23 cellular contexts compared by ENCODE assay signal in the genomic region with DNA sequence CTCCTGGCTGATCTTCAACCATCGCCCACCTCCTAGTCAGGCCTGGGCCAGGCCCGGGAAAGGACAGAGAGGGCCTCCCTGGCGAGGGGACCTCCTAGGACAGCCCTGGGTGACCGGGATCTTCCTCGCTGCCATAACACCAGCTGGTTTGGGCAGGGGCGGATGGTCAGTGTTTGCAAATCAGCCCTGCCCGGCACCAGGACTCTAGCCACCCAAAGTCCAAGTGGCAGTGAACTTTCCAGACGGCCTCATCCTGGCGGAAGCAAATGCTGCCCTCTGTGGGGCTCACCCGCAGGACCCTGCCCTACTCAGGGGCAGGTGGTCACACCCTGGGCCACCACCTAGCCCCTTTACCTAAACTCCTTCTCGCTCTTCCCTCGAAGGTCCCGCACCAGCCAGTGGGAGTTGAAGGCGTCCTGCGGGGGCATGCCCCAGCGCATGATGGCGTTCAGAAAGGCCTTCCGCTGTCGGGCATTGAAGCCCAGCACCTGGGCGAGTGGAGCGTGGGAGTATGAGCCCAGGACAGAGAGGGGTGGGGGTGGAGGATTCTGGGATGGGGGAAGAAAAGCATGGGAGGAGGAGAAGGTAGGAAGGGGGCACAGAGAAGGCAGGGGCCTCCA. TPM values are rescaled to one million over a fixed set of nuclear protein-coding genes. Genes with fewer than 3 reads are reported as not detected.
DNase-seq lines count a peak whose midpoint lies in the region; ATAC-seq, FAIRE-seq and TF ChIP-seq lines count a peak whose summit lies in the region.
"Had no signal": no experiment of that assay in that cellular context is flagged by ENCODE, and none has a peak within 500 bp of the region (broad histone marks: within the 10 kb centered on the region; RNA-seq: fewer than 3 reads in every experiment).

No MANE protein-coding gene starts in this region.

- H3K4me3 ChIP-seq in RWPE2 (ENCODE audit: severe bottlenecking) (no peak overlapping the region), HepG2 (replicated peaks in 1 of 3; ENCODE audit: insufficient read depth in 1 of 3, low read depth in 2 of 3, low read length in 3 of 3) (no peak overlapping the region), spleen (no peak overlapping the region), adrenal gland (no peak overlapping the region)
- H3K4me3 ChIP-seq: SJCRH30 had no signal

- peaks cover 24% of the 10 kb centered on the region for H3K4me1 Mint-ChIP-seq in CD14-positive monocyte

- H3K27me3 Mint-ChIP-seq in CD14-positive monocyte (ENCODE audit: low read depth in 3 of 3): peaks cover 4 to 14% (median 12%) of the 10 kb centered on the region in 3 donors

- no peak overlapping the region for H3K27ac ChIP-seq in RWPE2 (ENCODE audit: poor library complexity, severe bottlenecking)
- H3K27ac ChIP-seq in HepG2 (ENCODE audit: extremely low read length, insufficient read depth, low read length): no peak overlapping the region
- H3K27ac ChIP-seq in spleen: no peak overlapping the region
- no peak overlapping the region for H3K27ac ChIP-seq in adrenal gland
- H3K27ac ChIP-seq: RWPE1, SJCRH30 had no signal

- TF ChIP-seq POLR2A in HepG2 (IDR thresholded peaks at IDR 0.05; ENCODE audit: insufficient read depth in 1 of 2, low read depth in 2 of 2, low read length in 2 of 2) (no peak), spleen (IDR thresholded peaks at IDR 0.05) (no peak), adrenal gland (IDR thresholded peaks at IDR 0.05) (no peak)

- no peaks in the 10 kb centered on the region for H3K79me2 ChIP-seq in HepG2 (ENCODE audit: insufficient read depth, low read length)

- no peak for ATAC-seq in RWPE2 (ENCODE audit: low read depth)
- peak; percentile 30 for ATAC-seq in HepG2

- H3K36me3 Mint-ChIP-seq in CD14-positive monocyte: no peaks in the 10 kb centered on the region
- H3K36me3 Mint-ChIP-seq: CD8-positive, alpha-beta memory T cell had no signal

- CTCF ChIA-PET in HepG2 (lab: Yijun Ruan, JAX; ENCODE audit: low intra/inter-chr PET ratio, low total read pairs): no interaction called here

- H3K36me3 ChIP-seq in RWPE2 (ENCODE audit: low read depth): no peaks in the 10 kb centered on the region
- no peaks in the 10 kb centered on the region for H3K36me3 ChIP-seq in HepG2 (replicated peaks in 1 of 2; ENCODE audit: control insufficient read depth in 1 of 2, insufficient read depth in 2 of 2, low read length in 2 of 2)
- no peaks in the 10 kb centered on the region for H3K36me3 ChIP-seq in spleen
- no peaks in the 10 kb centered on the region for H3K36me3 ChIP-seq in adrenal gland (replicated peaks in 1 of 2)
- H3K36me3 ChIP-seq: SJCRH30 had no signal

- H3K9me3 Mint-ChIP-seq in CD14-positive monocyte: peaks cover 0 to 5% (median 0%) of the 10 kb centered on the region in 7 donors
- H3K9me3 Mint-ChIP-seq: CD8-positive, alpha-beta memory T cell; HFFc6 had no signal

- TF ChIP-seq EP300 in HepG2 (IDR thresholded peaks at IDR 0.05; ENCODE audit: low read depth in 2 of 2, low read length in 2 of 2): no peak
- TF ChIP-seq EP300 in HepG2 (CRISPR knock-in tag; IDR thresholded peaks at IDR 0.05; ENCODE audit: borderline replicate concordance): no peak

- H3K27me3 ChIP-seq in RWPE2 (ENCODE audit: insufficient read depth, poor library complexity, severe bottlenecking): no peaks in the 10 kb centered on the region
- peaks cover 3 to 27% of the 10 kb centered on the region in 2 experiments; a peak in 3 of 5 replicates for H3K27me3 ChIP-seq in HepG2 (ENCODE audit: control insufficient read depth in 1 of 2, insufficient read depth in 2 of 2, low read length in 2 of 2)
- H3K27me3 ChIP-seq in spleen (replicated peaks in 1 of 7): peaks cover 0 to 59% (median 6%) of the 10 kb centered on the region in 7 donors
- no peaks in the 10 kb centered on the region for H3K27me3 ChIP-seq in adrenal gland

- FAIRE-seq in HepG2 (lab: Jason Lieb, UNC) (no peak), urothelium cell line (lab: Jason Lieb, UNC) (no peak)
- FAIRE-seq: GM12891 had no signal

- no peaks in the 10 kb centered on the region for H3K9me3 ChIP-seq in RWPE2 (ENCODE audit: severe bottlenecking)
- H3K9me3 ChIP-seq in HepG2 (ENCODE audit: low read length): no peaks in the 10 kb centered on the region
- no peaks in the 10 kb centered on the region for H3K9me3 ChIP-seq in spleen
- H3K9me3 ChIP-seq in adrenal gland (replicated peaks in 1 of 3): no peaks in the 10 kb centered on the region
- H3K9me3 ChIP-seq: SJCRH30 had no signal

- H3K4me1 ChIP-seq in RWPE2 (ENCODE audit: insufficient read depth, poor library complexity, severe bottlenecking): peaks cover 3% of the 10 kb centered on the region
- peaks cover 23% of the 10 kb centered on the region for H3K4me1 ChIP-seq in HepG2 (ENCODE audit: insufficient read depth, low read length)
- H3K4me1 ChIP-seq in spleen: peaks cover 0 to 11% (median 6%) of the 10 kb centered on the region in 6 donors
- peaks cover 0 to 4% of the 10 kb centered on the region in 2 donors for H3K4me1 ChIP-seq in adrenal gland (replicated peaks in 1 of 2)
- H3K4me1 ChIP-seq: SJCRH30 had no signal

- POLR2A ChIA-PET in HepG2 (lab: Yijun Ruan, JAX): no interaction called here

- no peak overlapping the region for H3K9ac ChIP-seq in HepG2 (ENCODE audit: insufficient read depth, low read depth, low read length)

- intact Hi-C loops in CD14-positive monocyte (cut with micrococcal nuclease): loop anchor here in 1 of 2 donors (5.0 kb wide), 1 partner anchor 122 kb away; no protein-coding TSS in a partner anchor
- intact Hi-C loops in HepG2 (cut with micrococcal nuclease; ENCODE audit: unreplicated experiment): no loop called here
- intact Hi-C loops in spleen (cut with DNase I; ENCODE audit: low total_unique reads): no loop called here
- intact Hi-C loops in adrenal gland (cut with DNase I): no loop called here

- H2AFZ ChIP-seq in HepG2 (ENCODE audit: low read length): no peak overlapping the region

- TF ChIP-seq CTCF in CD14-positive monocyte (IDR thresholded peaks at IDR 0.05) (no peak), RWPE2 (IDR thresholded peaks at IDR 0.05; ENCODE audit: poor library complexity, severe bottlenecking) (no peak), HepG2 (CRISPR knock-in tag; IDR thresholded peaks at IDR 0.05) (no peak; the same call in 1 of the 2 replicates), spleen (IDR thresholded peaks at IDR 0.05 in 8 of 11, conservative IDR thresholded peaks at IDR 0.05 in 3 of 11) (no peak), adrenal gland (IDR thresholded peaks at IDR 0.05) (no peak)

- no peak for TF ChIP-seq RAD21 in HepG2 (CRISPR knock-in tag; IDR thresholded peaks at IDR 0.05)

- BruUV-seq in HepG2 (replicated peaks; lab: Mats Ljungman, UMichigan): no TSS peak

- 55% methylated on average over 11 of the region's 21 CpGs for WGBS in HepG2 (ENCODE audit: low lambda C conversion rate)
- 85 to 93% (median 89%) methylated on average over 14 to 21 of the region's 21 CpGs for WGBS in spleen, 5 donors
- WGBS in adrenal gland, 4 donors: 81 to 90% (median 87%) methylated on average over 14 to 21 of the region's 21 CpGs

- in situ Hi-C loops in HepG2 (cut with HindIII; ENCODE audit: extremely low pct_ligation_motif_present, low pct_unique_long_range_greater_than_20kb): no loop called here

- DNase-seq in CD14-positive monocyte (ENCODE audit: low spot score) (peak; percentile 38), RWPE2 (ENCODE audit: low spot score) (peak; percentile 58), HepG2 (ENCODE audit: low spot score) (no peak), spleen (peak; percentile 62), urothelium cell line (ENCODE audit: low spot score) (no peak), adrenal gland (no peak), SIG-M5 treated with dmso at 0.1 percent for 504 hours (lab: John Stamatoyannopoulos, UW; ENCODE audit: unreplicated experiment) (no peak)
- DNase-seq: C1 segment of cervical spinal cord; Calu3; DMS153; HFFc6; Kasumi-1; NCI-H1694; NCI-H2081; NCI-H2171; NCI-H345; NCI-H524; NCI-H774; NK-92 treated with Interleukin-12 subunit alpha and Interleukin-12 subunit beta, amount 100 ng/mL, for 24 hours; SJCRH30 had no signal

- peak overlapping the region; percentile 32; the same call in 1 of the 2 replicates for H3K4me2 ChIP-seq in HepG2 (ENCODE audit: low read depth, low read length)

- no peak overlapping the region for H3K4me3 Mint-ChIP-seq in CD14-positive monocyte
- H3K4me3 Mint-ChIP-seq: HFFc6 had no signal

- H3K27ac Mint-ChIP-seq in CD14-positive monocyte: no peak overlapping the region
- H3K27ac Mint-ChIP-seq: CD8-positive, alpha-beta memory T cell; HFFc6 had no signal

- no peaks in the 10 kb centered on the region for H4K20me1 ChIP-seq in HepG2 (ENCODE audit: insufficient read depth, low read length)

RNA-seq across cellular contexts. Expression of gene CHD5, which starts 55.3 kb away (rescaled TPM):
- not detected for polyA plus RNA-seq in CD14-positive monocyte
- 0.02 TPM in 1 of 2 replicates, not detected in the other for total RNA-seq in HepG2 (2016; rRNA removed; fragmentation: Illumina TruSeq; extraction: Trizol)
- not detected in 2 replicates for total RNA-seq in HepG2 (2016; cell fraction: cytosol; rRNA removed; fragmentation: Illumina TruSeq; extraction: Trizol; ENCODE audit: low read depth)
- total RNA-seq in HepG2 (2016; cell fraction: insoluble cytoplasmic fraction; rRNA removed; fragmentation: Illumina TruSeq; extraction: Trizol): 0.11 TPM in 1 of 2 replicates, not detected in the other
- total RNA-seq in HepG2 (2016; cell fraction: membrane; rRNA removed; fragmentation: Illumina TruSeq; extraction: Trizol): not detected in 2 replicates
- 0.09 TPM in 1 of 2 replicates, not detected in the other for total RNA-seq in HepG2 (2016; cell fraction: nucleus; rRNA removed; fragmentation: Illumina TruSeq; extraction: Trizol)
- polyA plus RNA-seq in HepG2 (2011; rRNA removed): 0.09 and 0.21 TPM in 2 replicates
- polyA plus RNA-seq in HepG2 (2011; cell fraction: cytosol; rRNA removed): 0.03 TPM in 1 of 2 replicates, not detected in the other
- polyA plus RNA-seq in HepG2 (2011; cell fraction: nucleus; rRNA removed): 0.42 and 0.51 TPM in 2 replicates
- polyA plus RNA-seq in HepG2 (2012): 0.03 and 0.05 TPM in 2 replicates
- not detected in 2 replicates for polyA plus RNA-seq in HepG2 (2016; cell fraction: cytosol; fragmentation: Illumina TruSeq; extraction: Trizol; ENCODE audit: low read depth)
- polyA plus RNA-seq in HepG2 (2016; cell fraction: insoluble cytoplasmic fraction; fragmentation: Illumina TruSeq; extraction: Trizol; ENCODE audit: low read depth): not detected in 2 replicates
- not detected in 2 replicates for polyA plus RNA-seq in HepG2 (2016; cell fraction: membrane; fragmentation: Illumina TruSeq; extraction: Trizol; ENCODE audit: low read depth)
- 0.10 and 0.29 TPM in 2 replicates for polyA plus RNA-seq in HepG2 (2016; cell fraction: nucleus; fragmentation: Illumina TruSeq; extraction: Trizol; ENCODE audit: insufficient read depth, low read depth)
- polyA minus RNA-seq in HepG2 (2011; rRNA and poly(A)+ RNA removed; ENCODE audit: low replicate concordance): 0.10 and 0.56 TPM in 2 replicates
- polyA minus RNA-seq in HepG2 (2011; cell fraction: cytosol; rRNA and poly(A)+ RNA removed): not detected in 2 replicates
- polyA minus RNA-seq in HepG2 (2011; cell fraction: nucleus; rRNA and poly(A)+ RNA removed): 0.13 and 0.50 TPM in 2 replicates
- under 1 TPM; 0.09 to 0.44 (median 0.17) TPM for total RNA-seq in spleen
- under 1 TPM; 0.04 to 0.10 (median 0.08) TPM for polyA plus RNA-seq in spleen
- 1 to 10 TPM in 3 of 8 donors, under 1 TPM in 3, not detected in 2; 0.07 to 8.9 (median 1.4) TPM for total RNA-seq in adrenal gland
- 10 to 100 TPM in 1 of 3 donors, 1 to 10 TPM in 2; 1.8 to 56.5 (median 4.9) TPM for polyA plus RNA-seq in adrenal gland
- polyA plus RNA-seq: CD8-positive, alpha-beta memory T cell had no signal

Comparison
In these comparisons a context has a peak if more than half of its experiments do, and no peak if none do; other contexts are left out.
1. DNase-seq: peak in CD14-positive monocyte (single experiment), RWPE2 (single experiment) and spleen (single experiment); none in HepG2 (single experiment), urothelium cell line (single experiment), adrenal gland (0 of 7) and SIG-M5 treated with dmso at 0.1 percent for 504 hours (single experiment).